ENCODE assay signal across 1 cellular context in genomic region chr18:2431836-2432235, GRCh38.
TF ChIP-seq lines count a peak whose summit lies in the region.

No MANE protein-coding gene starts in this region.

TF ChIP-seq in GM23338, 12 proteins besides CTCF, POLR2A, EP300 and RAD21 (continued from another document):
- TF ChIP-seq, protein P1, sequence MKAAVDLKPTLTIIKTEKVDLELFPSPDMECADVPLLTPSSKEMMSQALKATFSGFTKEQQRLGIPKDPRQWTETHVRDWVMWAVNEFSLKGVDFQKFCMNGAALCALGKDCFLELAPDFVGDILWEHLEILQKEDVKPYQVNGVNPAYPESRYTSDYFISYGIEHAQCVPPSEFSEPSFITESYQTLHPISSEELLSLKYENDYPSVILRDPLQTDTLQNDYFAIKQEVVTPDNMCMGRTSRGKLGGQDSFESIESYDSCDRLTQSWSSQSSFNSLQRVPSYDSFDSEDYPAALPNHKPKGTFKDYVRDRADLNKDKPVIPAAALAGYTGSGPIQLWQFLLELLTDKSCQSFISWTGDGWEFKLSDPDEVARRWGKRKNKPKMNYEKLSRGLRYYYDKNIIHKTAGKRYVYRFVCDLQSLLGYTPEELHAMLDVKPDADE (IDR thresholded peaks at IDR 0.05): no peak
- TF ChIP-seq STAT1 (IDR thresholded peaks at IDR 0.05; ENCODE audit: unreplicated experiment): no peak
- TF ChIP-seq, protein P2, sequence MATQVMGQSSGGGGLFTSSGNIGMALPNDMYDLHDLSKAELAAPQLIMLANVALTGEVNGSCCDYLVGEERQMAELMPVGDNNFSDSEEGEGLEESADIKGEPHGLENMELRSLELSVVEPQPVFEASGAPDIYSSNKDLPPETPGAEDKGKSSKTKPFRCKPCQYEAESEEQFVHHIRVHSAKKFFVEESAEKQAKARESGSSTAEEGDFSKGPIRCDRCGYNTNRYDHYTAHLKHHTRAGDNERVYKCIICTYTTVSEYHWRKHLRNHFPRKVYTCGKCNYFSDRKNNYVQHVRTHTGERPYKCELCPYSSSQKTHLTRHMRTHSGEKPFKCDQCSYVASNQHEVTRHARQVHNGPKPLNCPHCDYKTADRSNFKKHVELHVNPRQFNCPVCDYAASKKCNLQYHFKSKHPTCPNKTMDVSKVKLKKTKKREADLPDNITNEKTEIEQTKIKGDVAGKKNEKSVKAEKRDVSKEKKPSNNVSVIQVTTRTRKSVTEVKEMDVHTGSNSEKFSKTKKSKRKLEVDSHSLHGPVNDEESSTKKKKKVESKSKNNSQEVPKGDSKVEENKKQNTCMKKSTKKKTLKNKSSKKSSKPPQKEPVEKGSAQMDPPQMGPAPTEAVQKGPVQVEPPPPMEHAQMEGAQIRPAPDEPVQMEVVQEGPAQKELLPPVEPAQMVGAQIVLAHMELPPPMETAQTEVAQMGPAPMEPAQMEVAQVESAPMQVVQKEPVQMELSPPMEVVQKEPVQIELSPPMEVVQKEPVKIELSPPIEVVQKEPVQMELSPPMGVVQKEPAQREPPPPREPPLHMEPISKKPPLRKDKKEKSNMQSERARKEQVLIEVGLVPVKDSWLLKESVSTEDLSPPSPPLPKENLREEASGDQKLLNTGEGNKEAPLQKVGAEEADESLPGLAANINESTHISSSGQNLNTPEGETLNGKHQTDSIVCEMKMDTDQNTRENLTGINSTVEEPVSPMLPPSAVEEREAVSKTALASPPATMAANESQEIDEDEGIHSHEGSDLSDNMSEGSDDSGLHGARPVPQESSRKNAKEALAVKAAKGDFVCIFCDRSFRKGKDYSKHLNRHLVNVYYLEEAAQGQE (IDR thresholded peaks at IDR 0.05; ENCODE audit: unreplicated experiment): no peak
TF ChIP-seq in GM23338: peak in this region for 0.
